In genomic region chr13:19958119-19959111, GRCh38 we compare ENCODE assay signal across 8 cellular contexts. TPM values are rescaled to one million over a fixed set of nuclear protein-coding genes. Genes with fewer than 3 reads are reported as not detected.
A peak's percentile ranks its signal among the peaks of the same experiment; 100 is the strongest.
DNase-seq lines count a peak whose midpoint lies in the region; ATAC-seq and TF ChIP-seq lines count a peak whose summit lies in the region.

Gene ZMYM2, plus strand, starts transcription at chr13:19958727. Its CDS starts 34,346 bp downstream, at chr13:19993073.

- H3K4me3 Mint-ChIP-seq in CD4-positive, CD25-positive, alpha-beta regulatory T cell = peak within 1 kb of the TSS; percentile 98
- peak within 1 kb of the TSS; percentile 94 for H3K4me3 Mint-ChIP-seq in activated CD4-positive, alpha-beta memory T cell treated with anti-CD3 and anti-CD28 coated beads for 36 hours

- H3K27me3 Mint-ChIP-seq in CD4-positive, CD25-positive, alpha-beta regulatory T cell = peaks cover 9% of the 10 kb centered on the region
- H3K27me3 Mint-ChIP-seq in activated CD4-positive, alpha-beta memory T cell treated with anti-CD3 and anti-CD28 coated beads for 36 hours = no peaks in the 10 kb centered on the region

- H3K4me1 ChIP-seq in CD4-positive, CD25-positive, alpha-beta regulatory T cell (ENCODE audit: control insufficient read depth, insufficient read depth, low read length, poor library complexity, severe bottlenecking) = peaks cover 36% of the 10 kb centered on the region
- peaks cover 3 to 34% (median 25%) of the 10 kb centered on the region in 4 donors for H3K4me1 ChIP-seq in liver (ENCODE audit: control insufficient read depth in 4 of 4, insufficient read depth in 4 of 4, low read length in 3 of 4)

- TF ChIP-seq CTCF in liver (IDR thresholded peaks at IDR 0.05; ENCODE audit: low read depth, low read length, missing input control) = no peak

- H3K9me3 ChIP-seq in CD4-positive, CD25-positive, alpha-beta regulatory T cell (ENCODE audit: control insufficient read depth in 2 of 2, low read length in 2 of 2) = no peaks in the 10 kb centered on the region
- no peaks in the 10 kb centered on the region for H3K9me3 ChIP-seq in liver (ENCODE audit: control insufficient read depth in 4 of 4, low read length in 3 of 4)

- ATAC-seq in CD4-positive, CD25-positive, alpha-beta regulatory T cell (ENCODE audit: low read depth in 2 of 2) = peak; percentile 77 to 83
- ATAC-seq in GM19455 (IDR thresholded peaks at IDR 0.05; ENCODE audit: unreplicated experiment) = peak; percentile 68

- peak within 1 kb of the TSS; percentile 91 for H3K27ac ChIP-seq in CD4-positive, CD25-positive, alpha-beta regulatory T cell (ENCODE audit: insufficient read depth, low read length, poor library complexity, severe bottlenecking)
- peak within 1 kb of the TSS; percentile 95 to 98 for H3K27ac ChIP-seq in liver (ENCODE audit: low read depth in 1 of 2, low read length in 2 of 2)

- intact Hi-C loops in activated CD4-positive, alpha-beta memory T cell treated with anti-CD3 and anti-CD28 coated beads for 36 hours (cut with micrococcal nuclease) = loop anchor here (5.0 kb wide), 2 partner anchors 569 to 1644 kb away; partner anchors contain the start of genes CRYL1 and MICU2

- POLR2A ChIA-PET in activated CD4-positive, alpha-beta memory T cell treated with anti-CD3 and anti-CD28 coated beads for 36 hours (lab: Charles Lee) = interaction anchor here (0.6 to 1.0 kb wide), 2 partner anchors 94 to 176 kb away, joined by 3 to 7 read pairs; partner anchors contain the start of genes PSPC1 and ZMYM5

- H3K4me3 ChIP-seq in CD4-positive, CD25-positive, alpha-beta regulatory T cell (ENCODE audit: low read depth, low read length) = peak within 1 kb of the TSS; percentile 91
- peak within 1 kb of the TSS; percentile 94 to 97 (median 94) for H3K4me3 ChIP-seq in liver (ENCODE audit: low read depth in 1 of 3, low read length in 3 of 3)

- H3K27me3 ChIP-seq in CD4-positive, CD25-positive, alpha-beta regulatory T cell (ENCODE audit: control insufficient read depth, insufficient read depth, low read length) = peaks cover 3% of the 10 kb centered on the region
- no peaks in the 10 kb centered on the region for H3K27me3 ChIP-seq in liver (ENCODE audit: control insufficient read depth in 4 of 4, insufficient read depth in 4 of 4, low read length in 3 of 4)

- peaks cover 0 to 2% (median 0%) of the 10 kb centered on the region in 7 donors for H3K9me3 Mint-ChIP-seq in CD4-positive, CD25-positive, alpha-beta regulatory T cell
- no peaks in the 10 kb centered on the region for H3K9me3 Mint-ChIP-seq in activated CD4-positive, alpha-beta memory T cell treated with anti-CD3 and anti-CD28 coated beads for 36 hours

- DNase-seq in CD4-positive, CD25-positive, alpha-beta regulatory T cell = peak; percentile 95 to 96 (median 96)
- DNase-seq in HK-2 (ENCODE audit: unreplicated experiment) (peak; percentile 95), NCI-H82 treated with DMSO at 0.1 percent for 48 hours (lab: John Stamatoyannopoulos, UW; ENCODE audit: unreplicated experiment) (peak; percentile 86), dermis microvascular lymphatic vessel endothelial cell (ENCODE audit: low read depth in 2 of 2) (peak; percentile 90 to 98)
- peak; percentile 98 for DNase-seq in activated CD4-positive, alpha-beta memory T cell treated with anti-CD3 and anti-CD28 coated beads for 36 hours
- DNase-seq in stimulated activated CD4-positive, alpha-beta T cell treated with anti-CD3 and anti-CD28 coated beads, Interleukin-4, amount 100 ng/mL, for 1 hour = peak; percentile 99

- H3K9ac ChIP-seq in liver (ENCODE audit: low read depth in 1 of 2, low read length in 2 of 2) = peak within 1 kb of the TSS; percentile 84 to 87

- peaks cover 19 to 42% (median 32%) of the 10 kb centered on the region in 4 donors for H3K4me1 Mint-ChIP-seq in CD4-positive, CD25-positive, alpha-beta regulatory T cell
- peaks cover 29% of the 10 kb centered on the region for H3K4me1 Mint-ChIP-seq in activated CD4-positive, alpha-beta memory T cell treated with anti-CD3 and anti-CD28 coated beads for 36 hours (ENCODE audit: low read depth)

- peaks cover 2% of the 10 kb centered on the region for H3K36me3 ChIP-seq in CD4-positive, CD25-positive, alpha-beta regulatory T cell (ENCODE audit: control insufficient read depth, insufficient read depth, low read length)
- H3K36me3 ChIP-seq in liver (ENCODE audit: control insufficient read depth in 4 of 4, insufficient read depth in 3 of 4, low read depth in 1 of 4, low read length in 3 of 4) = peaks cover 0 to 3% (median 1%) of the 10 kb centered on the region in 4 donors

- under 1% methylated on average over 115 of the region's 115 CpGs for WGBS in liver

- peaks cover 6% of the 10 kb centered on the region for H3K36me3 Mint-ChIP-seq in CD4-positive, CD25-positive, alpha-beta regulatory T cell
- peaks cover 8% of the 10 kb centered on the region for H3K36me3 Mint-ChIP-seq in activated CD4-positive, alpha-beta memory T cell treated with anti-CD3 and anti-CD28 coated beads for 36 hours

- TF ChIP-seq RAD21 in liver (IDR thresholded peaks at IDR 0.05) = no peak

- CTCF ChIA-PET in activated CD4-positive, alpha-beta memory T cell treated with anti-CD3 and anti-CD28 coated beads for 36 hours (lab: Charles Lee) = interaction anchor here (1.0 kb wide), 1 partner anchor 89 kb away, joined by 3 read pairs; no protein-coding TSS in a partner anchor

- peak within 1 kb of the TSS; percentile 95 to 99 (median 97) for H3K27ac Mint-ChIP-seq in CD4-positive, CD25-positive, alpha-beta regulatory T cell
- H3K27ac Mint-ChIP-seq in activated CD4-positive, alpha-beta memory T cell treated with anti-CD3 and anti-CD28 coated beads for 36 hours = peak within 1 kb of the TSS; percentile 96

TF ChIP-seq in liver, 16 proteins besides CTCF, POLR2A, EP300 and RAD21:
- peak in 1 of 2 donors; percentile 15 for TF ChIP-seq HNF4A (conservative IDR thresholded peaks at IDR 0.05)
- peak; percentile 83 for TF ChIP-seq TAF1 (conservative IDR thresholded peaks at IDR 0.05)
- TF ChIP-seq HNF4G (IDR thresholded peaks at IDR 0.05) = no peak
- no peak for TF ChIP-seq ZBTB33 (IDR thresholded peaks at IDR 0.05)
- TF ChIP-seq YY1 (IDR thresholded peaks at IDR 0.05) = no peak
- no peak for TF ChIP-seq FOXA2 (IDR thresholded peaks at IDR 0.05)
- TF ChIP-seq EGR1 (IDR thresholded peaks at IDR 0.05; ENCODE audit: low read depth in 2 of 2) = peak in 1 of 2 donors; percentile 49
- TF ChIP-seq ATF3 (IDR thresholded peaks at IDR 0.05) = no peak
- peak; percentile 95 for TF ChIP-seq SP1 (IDR thresholded peaks at IDR 0.05)
- no peak for TF ChIP-seq RXRA (IDR thresholded peaks at IDR 0.05)
- no peak for TF ChIP-seq JUND (IDR thresholded peaks at IDR 0.05)
- TF ChIP-seq FOXA1 (IDR thresholded peaks at IDR 0.05) = no peak
- peak; percentile 85 for TF ChIP-seq REST (IDR thresholded peaks at IDR 0.05)
- no peak for TF ChIP-seq NR2F2 (IDR thresholded peaks at IDR 0.05)
- TF ChIP-seq GABPA (IDR thresholded peaks at IDR 0.05 in 1 of 2, conservative IDR thresholded peaks at IDR 0.05 in 1 of 2) = no peak
TF ChIP-seq in liver: peak in this region for 5.

RNA-seq across cellular contexts. Expression of gene ZMYM2, which starts in this region (rescaled TPM):
- total RNA-seq in CD4-positive, CD25-positive, alpha-beta regulatory T cell = 112 TPM
- polyA plus RNA-seq in CD4-positive, CD25-positive, alpha-beta regulatory T cell = 10 to 100 TPM; 11.0 to 15.1 (median 13.4) TPM
- total RNA-seq in activated CD4-positive, alpha-beta memory T cell treated with anti-CD3 and anti-CD28 coated beads for 36 hours = 10 to 100 TPM; 47.7 to 55.8 TPM
- total RNA-seq in dermis microvascular lymphatic vessel endothelial cell (34.5 and 47.3 TPM in 2 replicates), liver (10 to 100 TPM; 24.1 to 40.8 TPM)
- 10 to 100 TPM in 1 of 2 donors, 1 to 10 TPM in 1; 8.7 to 12.8 TPM for polyA plus RNA-seq in liver

Comparison
In these comparisons a context has a peak if more than half of its experiments do, and no peak if none do; other contexts are left out.
1. Peak in every context shown above with its lines: DNase-seq, ATAC-seq, H3K4me3 ChIP-seq and H3K27ac ChIP-seq.